23 cellular contexts compared by ENCODE assay signal in genomic region chr5:140153905-140154304, GRCh38.
"Had no signal": no experiment of that assay in that cellular context is flagged by ENCODE, and none has a peak within 500 bp of the region (broad histone marks: within the 10 kb centered on the region; RNA-seq: fewer than 3 reads in every experiment).

No MANE protein-coding gene starts in this region.

- H3K36me3 Mint-ChIP-seq: activated naive CD8-positive, alpha-beta T cell; memory B cell; stimulated activated naive B cell treated with anti-CD40 and anti-IgM and Interleukin-4, amounts not matched to agents 10 μg/mL and 1 μg/mL and 100 μg/mL, for 72 hours had no signal

- H3K4me3 Mint-ChIP-seq: activated naive CD8-positive, alpha-beta T cell; activated T-cell treated with anti-CD3 and anti-CD28 coated beads, Interleukin-2, amount 50 U/mL, for 24 hours; memory B cell; nephron progenitor cell; stimulated activated naive B cell treated with anti-CD40 and anti-IgM and Interleukin-4, amounts not matched to agents 10 μg/mL and 1 μg/mL and 100 μg/mL, for 72 hours had no signal

- ATAC-seq: foreskin keratinocyte; left ventricle myocardium superior; mucosa of descending colon; stimulated activated naive B cell treated with anti-CD40 and anti-IgM and Interleukin-4, amounts not matched to agents 10 μg/mL and 1 μg/mL and 100 μg/mL, for 72 hours had no signal

- H3K4me2 ChIP-seq: smooth muscle cell had no signal

- H3K27ac Mint-ChIP-seq: activated naive CD8-positive, alpha-beta T cell; activated T-cell treated with anti-CD3 and anti-CD28 coated beads, Interleukin-2, amount 50 U/mL, for 24 hours; activated T-helper 2 cell treated with anti-CD3 and anti-CD28 coated beads, Interferon-gamma antibody, Interleukin-2, Interleukin-4, amounts not matched to agents 10 μg/mL and 5 μg/mL and 100 μg/mL, durations not matched to agents 14 hours and 24 hours and 36 hours; memory B cell; nephron progenitor cell; stimulated activated naive B cell treated with anti-CD40 and anti-IgM and Interleukin-4, amounts not matched to agents 10 μg/mL and 1 μg/mL and 100 μg/mL, for 72 hours had no signal

- H3K36me3 ChIP-seq: adrenal gland, sigmoid colon, uterus had no signal

- DNase-seq: activated CD4-positive, alpha-beta T cell treated with anti-CD3 and anti-CD28 coated beads, Interleukin-2, amount 50 U/mL, for 4 hours; activated CD8-positive, alpha-beta memory T cell treated with anti-CD3 and anti-CD28 coated beads for 24 hours; activated CD8-positive, alpha-beta memory T cell treated with anti-CD3 and anti-CD28 coated beads, Interleukin-2, amount 50 U/mL, for 4 hours; activated naive CD4-positive, alpha-beta T cell; activated T-cell treated with anti-CD3 and anti-CD28 coated beads, Interleukin-2, amount 50 U/mL, for 24 hours; adrenal gland; foreskin keratinocyte; mucosa of descending colon; nephron progenitor cell; occipital lobe; sigmoid colon; stimulated activated CD4-positive, alpha-beta T cell treated with anti-CD3 and anti-CD28 coated beads, Interleukin-15, amount 100 ng/mL, for 24 hours; stimulated activated naive B cell treated with anti-CD40 and anti-IgM and Interleukin-4, amounts not matched to agents 10 μg/mL and 1 μg/mL and 100 μg/mL, for 72 hours; T-helper 1 cell; T-helper 9 cell; testis; trophoblast cell; uterus had no signal

- H3K27ac ChIP-seq: adrenal gland, foreskin keratinocyte, sigmoid colon, testis, uterus had no signal

- H3K27me3 ChIP-seq: adrenal gland, foreskin keratinocyte, sigmoid colon, testis, uterus had no signal

- H3K9me3 Mint-ChIP-seq: activated T-cell treated with anti-CD3 and anti-CD28 coated beads, Interleukin-2, amount 50 U/mL, for 24 hours; activated T-helper 2 cell treated with anti-CD3 and anti-CD28 coated beads, Interferon-gamma antibody, Interleukin-2, Interleukin-4, amounts not matched to agents 10 μg/mL and 5 μg/mL and 100 μg/mL, durations not matched to agents 14 hours and 24 hours and 36 hours; memory B cell; nephron progenitor cell; stimulated activated naive B cell treated with anti-CD40 and anti-IgM and Interleukin-4, amounts not matched to agents 10 μg/mL and 1 μg/mL and 100 μg/mL, for 72 hours had no signal

- H3K9me3 ChIP-seq: adrenal gland, mucosa of descending colon, sigmoid colon, testis, uterus had no signal

- H3K4me3 ChIP-seq: adrenal gland, mucosa of descending colon, sigmoid colon, smooth muscle cell, testis, uterus had no signal

- H3K27me3 Mint-ChIP-seq: activated naive CD8-positive, alpha-beta T cell; activated T-cell treated with anti-CD3 and anti-CD28 coated beads, Interleukin-2, amount 50 U/mL, for 24 hours; memory B cell; stimulated activated naive B cell treated with anti-CD40 and anti-IgM and Interleukin-4, amounts not matched to agents 10 μg/mL and 1 μg/mL and 100 μg/mL, for 72 hours had no signal

- H3K4me1 ChIP-seq: foreskin keratinocyte had no signal
